In the genomic region with DNA sequence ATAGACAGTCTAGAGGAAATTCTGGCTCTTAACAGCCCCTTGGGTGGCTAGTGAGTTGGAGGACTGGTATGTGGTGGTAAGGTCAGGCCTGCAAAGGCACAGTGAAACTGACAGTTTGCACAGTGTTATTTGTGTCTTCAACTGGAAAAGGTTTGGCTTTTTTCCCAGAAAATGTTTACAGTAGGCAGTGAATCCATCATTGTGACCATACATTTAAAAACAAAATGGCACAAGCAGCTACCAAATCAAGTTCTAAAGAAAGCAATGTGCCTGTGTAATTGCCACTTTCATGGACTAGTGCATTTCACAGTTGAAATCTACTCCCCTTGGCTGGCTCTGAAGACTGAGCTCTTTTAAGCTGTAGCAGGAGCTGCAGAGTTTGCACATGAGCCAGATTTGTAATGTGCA, we compare ENCODE assay signal across 9 cellular contexts. TPM values are rescaled to one million over a fixed set of nuclear protein-coding genes. Genes with fewer than 3 reads are reported as not detected.
DNase-seq lines count a peak whose midpoint lies in the region; ATAC-seq, FAIRE-seq and TF ChIP-seq lines count a peak whose summit lies in the region.
"Had no signal": no experiment of that assay in that cellular context is flagged by ENCODE, and none has a peak within 500 bp of the region (broad histone marks: within the 10 kb centered on the region; RNA-seq: fewer than 3 reads in every experiment).

No MANE protein-coding gene starts in this region.

- FAIRE-seq in K562 (lab: Jason Lieb, UNC), result peak; percentile 11

- H3K36me3 ChIP-seq in K562 (ENCODE audit: control insufficient read depth, insufficient read depth, low read length) (no peaks in the 10 kb centered on the region; the same call in 1 of the 3 replicates), right lobe of liver (peaks cover 0 to 3% (median 0%) of the 10 kb centered on the region in 4 donors)

- no peak overlapping the region for H3K4me2 ChIP-seq in K562 (ENCODE audit: insufficient read depth, low read length)

- H3K9ac ChIP-seq in K562 (ENCODE audit: insufficient read depth in 1 of 2, low read depth in 2 of 2, low read length in 2 of 2), result no peak overlapping the region

- H3K27ac ChIP-seq in K562 (ENCODE audit: extremely low read depth, low read depth, low read length) (no peak overlapping the region), right lobe of liver (no peak overlapping the region)
- H3K27ac ChIP-seq: body of pancreas had no signal

- no peak overlapping the region for H3K4me3 ChIP-seq in K562
- H3K4me3 ChIP-seq in right lobe of liver, result no peak overlapping the region
- H3K4me3 ChIP-seq: body of pancreas had no signal

- no peak overlapping the region for H2AFZ ChIP-seq in K562 (ENCODE audit: low read depth, low read length)

- peaks cover 0 to 10% of the 10 kb centered on the region in 2 experiments; a peak in 3 of 5 replicates for H3K4me1 ChIP-seq in K562 (replicated peaks in 1 of 2; ENCODE audit: control insufficient read depth in 2 of 2, insufficient read depth in 2 of 2, low read length in 2 of 2)
- H3K4me1 ChIP-seq in right lobe of liver, result peaks cover 0 to 6% (median 0%) of the 10 kb centered on the region in 4 donors

- no peaks in the 10 kb centered on the region for H3K9me1 ChIP-seq in K562 (ENCODE audit: control insufficient read depth, insufficient read depth, low read length)

- CTCF ChIA-PET in K562 (lab: Yijun Ruan, JAX; ENCODE audit: low intra/inter-chr PET ratio), result no interaction called here

- TF ChIP-seq POLR2A in K562 (conservative IDR thresholded peaks at IDR 0.05) (no peak), right lobe of liver (IDR thresholded peaks at IDR 0.05) (no peak)

- TF ChIP-seq CTCF in K562 (IDR thresholded peaks at IDR 0.05 in 2 of 3, conservative IDR thresholded peaks at IDR 0.05 in 1 of 3; ENCODE audit: insufficient read depth in 2 of 3, low read depth in 1 of 3, low read length in 3 of 3) (no peak), right lobe of liver (IDR thresholded peaks at IDR 0.05) (no peak), GM20000 (IDR thresholded peaks at IDR 0.05; ENCODE audit: extremely low read depth, missing control alignments) (no peak)

- ATAC-seq in K562 (peak; percentile 51), right lobe of liver (peak; percentile 82 to 93 (median 84)), GM21381 (IDR thresholded peaks at IDR 0.05; ENCODE audit: unreplicated experiment) (no peak), HG03045 (IDR thresholded peaks at IDR 0.05; ENCODE audit: unreplicated experiment) (no peak)
- ATAC-seq: body of pancreas had no signal

- H3K9me3 ChIP-seq in K562 (replicated peaks; ENCODE audit: control insufficient read depth, insufficient read depth, low read depth, low read length) (no peaks in the 10 kb centered on the region), right lobe of liver (no peaks in the 10 kb centered on the region)
- H3K9me3 ChIP-seq: body of pancreas had no signal

- H3K27me3 ChIP-seq in K562 (ENCODE audit: control insufficient read depth in 2 of 2, insufficient read depth in 2 of 2, low read length in 2 of 2) (no peaks in the 10 kb centered on the region), right lobe of liver (no peaks in the 10 kb centered on the region)
- H3K27me3 ChIP-seq: body of pancreas had no signal

- in situ Hi-C loops in K562 (cut with MboI), result no loop called here

- DNase-seq in COLO829 (ENCODE audit: low spot score), result peak; percentile 84
- DNase-seq in NCI-H1694 treated with DMSO at 0.1 percent for 48 hours (lab: John Stamatoyannopoulos, UW), result peak; percentile 99
- no peak for DNase-seq in K562 (ENCODE audit: extremely low read depth in 1 of 4, low spot score in 3 of 4)
- DNase-seq in right lobe of liver, result no peak
- DNase-seq in GM20000 (ENCODE audit: low spot score), result no peak
- no peak for DNase-seq in activated gamma-delta T cell (lab: John Stamatoyannopoulos, UW)
- DNase-seq: body of pancreas had no signal

- H4K20me1 ChIP-seq in K562 (replicated peaks; ENCODE audit: control insufficient read depth, insufficient read depth, low read length), result no peaks in the 10 kb centered on the region

- POLR2A ChIA-PET in K562 (lab: Yijun Ruan, JAX), result interaction anchor here (0.9 to 2.8 kb wide), 7 partner anchors 9 to 26 kb away, joined by 3 to 23 read pairs (median 3); no protein-coding TSS in a partner anchor

- TF ChIP-seq RAD21 in K562 (CRISPR knock-in tag; conservative IDR thresholded peaks at IDR 0.05 in 1 of 2, IDR thresholded peaks at IDR 0.05 in 1 of 2), result no peak

- intact Hi-C loops in K562 (cut with micrococcal nuclease), result no loop called here
- intact Hi-C loops in right lobe of liver (cut with DNase I), result no loop called here

- no peaks in the 10 kb centered on the region for H3K79me2 ChIP-seq in K562 (ENCODE audit: control insufficient read depth, insufficient read depth, low read length)

- no TSS peak for BruUV-seq in K562 (replicated peaks; lab: Mats Ljungman, UMichigan)

- no peak for TF ChIP-seq EP300 in K562 (IDR thresholded peaks at IDR 0.05; ENCODE audit: low read length)

RNA-seq across cellular contexts. Expression of a gene that starts 24.8 kb away (rescaled TPM):
- 21.8 and 37.4 TPM in 2 replicates for total RNA-seq in K562 (2011; cell fraction: chromatin; rRNA removed; ENCODE audit: low replicate concordance)
- total RNA-seq in K562 (2011; cell fraction: nucleolus; rRNA removed), result 12.5 and 17.1 TPM in 2 replicates
- 32.8 and 60.7 TPM in 2 replicates for total RNA-seq in K562 (2011; cell fraction: nucleoplasm; rRNA removed)
- total RNA-seq in K562 (2014; rRNA removed) (23.4 and 26.5 TPM in 2 replicates), K562 (2014; rRNA removed; fragmentation: Illumina TruSeq; extraction: Trizol) (27.4 and 33.7 TPM in 2 replicates), K562 (2015; rRNA removed; fragmentation: Illumina TruSeq; extraction: Trizol) (27.0 and 28.4 TPM in 2 replicates), K562 (2021) (24.2 and 27.3 TPM in 2 replicates), right lobe of liver (10 to 100 TPM; 34.9 to 57.1 (median 42.1) TPM)
- polyA plus RNA-seq in K562 (2011; rRNA removed) (50.1 and 56.2 TPM in 2 replicates), K562 (2014; fragmentation: Illumina TruSeq; extraction: Trizol) (37.9 and 44.9 TPM in 2 replicates), K562 (2014; fragmentation: Nextera tagmentation; extraction: Ambion mirVana) (1 to 10 TPM; 6.3 to 9.2 TPM), K562 (2014; rRNA removed) (35.6 and 36.8 TPM in 2 replicates)
- 23.1 and 44.7 TPM in 2 replicates for polyA plus RNA-seq in K562 (2011; cell fraction: cytosol; rRNA removed)
- polyA plus RNA-seq in K562 (2011; cell fraction: nucleus; rRNA removed), result 21.1 and 30.9 TPM in 2 replicates
- 21.8 and 34.1 TPM in 2 replicates for polyA plus RNA-seq in K562 (2012)
- polyA minus RNA-seq in K562 (2011; rRNA and poly(A)+ RNA removed), result 52.7 and 52.8 TPM in 2 replicates
- polyA minus RNA-seq in K562 (2011; cell fraction: cytosol; rRNA and poly(A)+ RNA removed), result 17.8 and 27.0 TPM in 2 replicates
- 11.3 and 19.3 TPM in 2 replicates for polyA minus RNA-seq in K562 (2011; cell fraction: nucleus; rRNA and poly(A)+ RNA removed)

RNA-seq across cellular contexts. Expression of a gene that starts 26.8 kb away (rescaled TPM):
- 7.4 and 16.2 TPM in 2 replicates for total RNA-seq in K562 (2011; cell fraction: chromatin; rRNA removed; ENCODE audit: low replicate concordance)
- total RNA-seq in K562 (2011; cell fraction: nucleolus; rRNA removed), result 8.8 and 9.8 TPM in 2 replicates
- total RNA-seq in K562 (2011; cell fraction: nucleoplasm; rRNA removed), result 10.6 and 13.2 TPM in 2 replicates
- 3.6 and 3.7 TPM in 2 replicates for total RNA-seq in K562 (2014; rRNA removed)
- total RNA-seq in K562 (2014; rRNA removed; fragmentation: Illumina TruSeq; extraction: Trizol), result 3.5 and 3.9 TPM in 2 replicates
- 3.5 and 3.6 TPM in 2 replicates for total RNA-seq in K562 (2015; rRNA removed; fragmentation: Illumina TruSeq; extraction: Trizol)
- 5.1 and 5.2 TPM in 2 replicates for total RNA-seq in K562 (2021)
- polyA plus RNA-seq in K562 (2011; rRNA removed), result 6.2 and 7.5 TPM in 2 replicates
- 5.6 and 13.3 TPM in 2 replicates for polyA plus RNA-seq in K562 (2011; cell fraction: cytosol; rRNA removed)
- 7.5 and 12.5 TPM in 2 replicates for polyA plus RNA-seq in K562 (2011; cell fraction: nucleus; rRNA removed)
- 4.0 and 5.9 TPM in 2 replicates for polyA plus RNA-seq in K562 (2012)
- 4.4 and 4.9 TPM in 2 replicates for polyA plus RNA-seq in K562 (2014; fragmentation: Illumina TruSeq; extraction: Trizol)
- polyA plus RNA-seq in K562 (2014; fragmentation: Nextera tagmentation; extraction: Ambion mirVana), result 1 to 10 TPM; 1.0 to 1.1 TPM
- 3.4 and 4.1 TPM in 2 replicates for polyA plus RNA-seq in K562 (2014; rRNA removed)
- 4.9 and 6.6 TPM in 2 replicates for polyA minus RNA-seq in K562 (2011; rRNA and poly(A)+ RNA removed)
- 2.3 and 4.8 TPM in 2 replicates for polyA minus RNA-seq in K562 (2011; cell fraction: cytosol; rRNA and poly(A)+ RNA removed)
- 5.4 and 6.3 TPM in 2 replicates for polyA minus RNA-seq in K562 (2011; cell fraction: nucleus; rRNA and poly(A)+ RNA removed)
- 1 to 10 TPM; 2.6 to 6.3 (median 5.7) TPM for total RNA-seq in right lobe of liver

RNA-seq across cellular contexts. Expression of a gene that starts 28.3 kb away (rescaled TPM):
- total RNA-seq in K562 (2011; cell fraction: chromatin; rRNA removed; ENCODE audit: low replicate concordance), result not detected in 2 replicates
- not detected in 2 replicates for total RNA-seq in K562 (2011; cell fraction: nucleolus; rRNA removed)
- not detected in 2 replicates for total RNA-seq in K562 (2011; cell fraction: nucleoplasm; rRNA removed)
- total RNA-seq in K562 (2014; rRNA removed), result not detected in 2 replicates
- not detected in 2 replicates for total RNA-seq in K562 (2014; rRNA removed; fragmentation: Illumina TruSeq; extraction: Trizol)
- not detected in 2 replicates for total RNA-seq in K562 (2015; rRNA removed; fragmentation: Illumina TruSeq; extraction: Trizol)
- total RNA-seq in K562 (2021), result not detected in 2 replicates
- polyA plus RNA-seq in K562 (2011; rRNA removed), result not detected in 2 replicates
- polyA plus RNA-seq in K562 (2011; cell fraction: cytosol; rRNA removed), result not detected in 2 replicates
- polyA plus RNA-seq in K562 (2011; cell fraction: nucleus; rRNA removed), result not detected in 2 replicates
- 0.22 TPM in 1 of 2 replicates, not detected in the other for polyA plus RNA-seq in K562 (2012)
- not detected in 2 replicates for polyA plus RNA-seq in K562 (2014; fragmentation: Illumina TruSeq; extraction: Trizol)
- not detected for polyA plus RNA-seq in K562 (2014; fragmentation: Nextera tagmentation; extraction: Ambion mirVana)
- polyA plus RNA-seq in K562 (2014; rRNA removed), result not detected in 2 replicates
- not detected in 2 replicates for polyA minus RNA-seq in K562 (2011; rRNA and poly(A)+ RNA removed)
- polyA minus RNA-seq in K562 (2011; cell fraction: cytosol; rRNA and poly(A)+ RNA removed), result not detected in 2 replicates
- not detected in 2 replicates for polyA minus RNA-seq in K562 (2011; cell fraction: nucleus; rRNA and poly(A)+ RNA removed)
- not detected for total RNA-seq in right lobe of liver
- total RNA-seq: body of pancreas had no signal

RNA-seq across cellular contexts. Expression of a gene that starts 39.3 kb away (rescaled TPM):
- total RNA-seq in K562 (2011; cell fraction: chromatin; rRNA removed; ENCODE audit: low replicate concordance), result 86.6 and 98.9 TPM in 2 replicates
- total RNA-seq in K562 (2011; cell fraction: nucleolus; rRNA removed), result 51.6 and 57.7 TPM in 2 replicates
- 71.6 and 91.8 TPM in 2 replicates for total RNA-seq in K562 (2011; cell fraction: nucleoplasm; rRNA removed)
- 27.7 and 33.3 TPM in 2 replicates for total RNA-seq in K562 (2014; rRNA removed)
- 43.7 and 49.4 TPM in 2 replicates for total RNA-seq in K562 (2014; rRNA removed; fragmentation: Illumina TruSeq; extraction: Trizol)
- 33.7 and 42.9 TPM in 2 replicates for total RNA-seq in K562 (2015; rRNA removed; fragmentation: Illumina TruSeq; extraction: Trizol)
- total RNA-seq in K562 (2021), result 36.5 and 41.7 TPM in 2 replicates
- polyA plus RNA-seq in K562 (2011; rRNA removed), result 45.0 and 45.8 TPM in 2 replicates
- 34.7 and 38.1 TPM in 2 replicates for polyA plus RNA-seq in K562 (2011; cell fraction: cytosol; rRNA removed)
- polyA plus RNA-seq in K562 (2011; cell fraction: nucleus; rRNA removed), result 76.4 and 85.8 TPM in 2 replicates
- 42.0 and 54.6 TPM in 2 replicates for polyA plus RNA-seq in K562 (2012)
- polyA plus RNA-seq in K562 (2014; fragmentation: Illumina TruSeq; extraction: Trizol), result 40.4 and 42.1 TPM in 2 replicates
- 10 to 100 TPM; 44.7 to 46.0 TPM for polyA plus RNA-seq in K562 (2014; fragmentation: Nextera tagmentation; extraction: Ambion mirVana)
- 50.8 and 51.3 TPM in 2 replicates for polyA plus RNA-seq in K562 (2014; rRNA removed)
- 52.4 and 53.2 TPM in 2 replicates for polyA minus RNA-seq in K562 (2011; rRNA and poly(A)+ RNA removed)
- polyA minus RNA-seq in K562 (2011; cell fraction: cytosol; rRNA and poly(A)+ RNA removed), result 22.3 and 25.4 TPM in 2 replicates
- 22.1 and 30.1 TPM in 2 replicates for polyA minus RNA-seq in K562 (2011; cell fraction: nucleus; rRNA and poly(A)+ RNA removed)
- total RNA-seq in right lobe of liver, result 10 to 100 TPM; 17.5 to 27.2 (median 20.8) TPM

Comparison
In these comparisons a context has a peak if more than half of its experiments do, and no peak if none do; other contexts are left out.
1. DNase-seq: peak in COLO829 (single experiment) and NCI-H1694 treated with DMSO at 0.1 percent for 48 hours (single experiment); none in K562 (0 of 4), right lobe of liver (0 of 3), GM20000 (single experiment) and activated gamma-delta T cell (single experiment).
2. ATAC-seq: peak in K562 (single experiment) and right lobe of liver (4 of 4); none in GM21381 (single experiment) and HG03045 (single experiment).